In genomic region chr19:43735957-43736356, GRCh38 we compare ENCODE assay signal across 1 cellular context.
TF ChIP-seq lines count a peak whose summit lies in the region.

No MANE protein-coding gene starts in this region.

TF ChIP-seq in H1, 55 proteins besides CTCF, POLR2A, EP300 and RAD21:
- TF ChIP-seq POLR2AphosphoS5 (IDR thresholded peaks at IDR 0.05; ENCODE audit: low read depth, low read length) (no peak), BCL11A (IDR thresholded peaks at IDR 0.05; ENCODE audit: low read depth in 2 of 2, low read length in 2 of 2) (no peak), CREB1 (IDR thresholded peaks at IDR 0.05) (no peak), CHD1 (IDR thresholded peaks at IDR 0.05; ENCODE audit: low read depth, low read length) (no peak)
